In genomic region chr11:43381802-43382201, GRCh38 we compare ENCODE assay signal across 19 cellular contexts. TPM values are rescaled to one million over a fixed set of nuclear protein-coding genes. Genes with fewer than 3 reads are reported as not detected.
A peak's percentile ranks its signal among the peaks of the same experiment; 100 is the strongest.
DNase-seq lines count a peak whose midpoint lies in the region; ATAC-seq and TF ChIP-seq lines count a peak whose summit lies in the region.
"Had no signal": no experiment of that assay in that cellular context is flagged by ENCODE, and none has a peak within 500 bp of the region (broad histone marks: within the 10 kb centered on the region; RNA-seq: fewer than 3 reads in every experiment).

No MANE protein-coding gene starts in this region.

- H3K4me1 ChIP-seq in Panc1 (ENCODE audit: control insufficient read depth, insufficient read depth, low read length) (no peaks in the 10 kb centered on the region), thyroid gland (peaks cover 13 to 24% of the 10 kb centered on the region in 2 donors)
- H3K4me1 ChIP-seq: BE2C had no signal

- H3K9me3 Mint-ChIP-seq in activated naive CD4-positive, alpha-beta T cell treated with anti-CD3 and anti-CD28 coated beads, Interleukin-2, amount 50 U/mL, for 24 hours: no peaks in the 10 kb centered on the region
- no peaks in the 10 kb centered on the region for H3K9me3 Mint-ChIP-seq in dendritic cell treated with granulocyte-macrophage colony-stimulating factor and Interleukin-4, amounts not matched to agents 40 ng/mL and 50 ng/mL, for 4 days
- H3K9me3 Mint-ChIP-seq: CD4-positive, alpha-beta T cell had no signal

- H3K36me3 ChIP-seq in Panc1 (ENCODE audit: control insufficient read depth, insufficient read depth, low read length) (peaks cover 10% of the 10 kb centered on the region; the same call in 1 of the 2 replicates), thyroid gland (no peaks in the 10 kb centered on the region)
- H3K36me3 ChIP-seq: BE2C had no signal

- H3K27ac ChIP-seq in Panc1 (ENCODE audit: low read length): no peak overlapping the region
- peak overlapping the region in 2 of 3 donors; percentile 75 to 82 for H3K27ac ChIP-seq in thyroid gland
- no peak overlapping the region for H3K27ac ChIP-seq in dorsolateral prefrontal cortex
- H3K27ac ChIP-seq: 22Rv1, KMS-11, PC-9 had no signal

- BruUV-seq in Panc1 (replicated peaks; lab: Mats Ljungman, UMichigan): TSS peak; percentile 13

- no peak overlapping the region for H3K4me3 Mint-ChIP-seq in activated naive CD4-positive, alpha-beta T cell treated with anti-CD3 and anti-CD28 coated beads, Interleukin-2, amount 50 U/mL, for 24 hours
- no peak overlapping the region for H3K4me3 Mint-ChIP-seq in dendritic cell treated with granulocyte-macrophage colony-stimulating factor and Interleukin-4, amounts not matched to agents 40 ng/mL and 50 ng/mL, for 4 days
- H3K4me3 Mint-ChIP-seq: CD4-positive, alpha-beta T cell had no signal

- no peaks in the 10 kb centered on the region for H3K27me3 Mint-ChIP-seq in activated naive CD4-positive, alpha-beta T cell treated with anti-CD3 and anti-CD28 coated beads, Interleukin-2, amount 50 U/mL, for 24 hours
- H3K27me3 Mint-ChIP-seq in dendritic cell treated with granulocyte-macrophage colony-stimulating factor and Interleukin-4, amounts not matched to agents 40 ng/mL and 50 ng/mL, for 4 days: no peaks in the 10 kb centered on the region
- H3K27me3 Mint-ChIP-seq: CD4-positive, alpha-beta T cell had no signal

- intact Hi-C loops in Panc1 (cut with micrococcal nuclease; ENCODE audit: unreplicated experiment) (no loop called here), thyroid gland (cut with DNase I) (no loop called here), dorsolateral prefrontal cortex (cut with DNase I) (no loop called here)
- intact Hi-C loops in dendritic cell treated with granulocyte-macrophage colony-stimulating factor and Interleukin-4, amounts not matched to agents 40 ng/mL and 50 ng/mL, for 4 days (cut with micrococcal nuclease): no loop called here

- no peak for ATAC-seq in Panc1
- no peak for ATAC-seq in HG02938 (IDR thresholded peaks at IDR 0.05; ENCODE audit: unreplicated experiment)

- peaks cover 12% of the 10 kb centered on the region for H3K36me3 Mint-ChIP-seq in activated naive CD4-positive, alpha-beta T cell treated with anti-CD3 and anti-CD28 coated beads, Interleukin-2, amount 50 U/mL, for 24 hours
- peaks cover 54% of the 10 kb centered on the region for H3K36me3 Mint-ChIP-seq in dendritic cell treated with granulocyte-macrophage colony-stimulating factor and Interleukin-4, amounts not matched to agents 40 ng/mL and 50 ng/mL, for 4 days (ENCODE audit: low read depth)

- POLR2A ChIA-PET in Panc1 (lab: Charles Lee): no interaction called here

- TF ChIP-seq CTCF in Panc1 (IDR thresholded peaks at IDR 0.05) (no peak), thyroid gland (IDR thresholded peaks at IDR 0.05) (no peak), dorsolateral prefrontal cortex (IDR thresholded peaks at IDR 0.05 in 54 of 56, conservative IDR thresholded peaks at IDR 0.05 in 2 of 56; ENCODE audit: low read depth in 1 of 56, partially characterized antibody in 56 of 56) (no peak)

- H3K9me3 ChIP-seq in Panc1 (ENCODE audit: control insufficient read depth, insufficient read depth, low read depth, low read length) (no peaks in the 10 kb centered on the region), thyroid gland (no peaks in the 10 kb centered on the region)
- H3K9me3 ChIP-seq: BE2C had no signal

- H3K27me3 ChIP-seq in Panc1 (ENCODE audit: control insufficient read depth, insufficient read depth, low read length): no peaks in the 10 kb centered on the region
- H3K27me3 ChIP-seq in thyroid gland: no peaks in the 10 kb centered on the region
- H3K27me3 ChIP-seq in dorsolateral prefrontal cortex: no peaks in the 10 kb centered on the region
- H3K27me3 ChIP-seq: BE2C had no signal

- in situ Hi-C loops in Panc1 (cut with HindIII; ENCODE audit: low pct_unique_long_range_greater_than_20kb, low sequenced_read_pairs): no loop called here

- H3K27ac Mint-ChIP-seq in activated naive CD4-positive, alpha-beta T cell treated with anti-CD3 and anti-CD28 coated beads, Interleukin-2, amount 50 U/mL, for 24 hours: peak overlapping the region; percentile 1
- H3K27ac Mint-ChIP-seq in dendritic cell treated with granulocyte-macrophage colony-stimulating factor and Interleukin-4, amounts not matched to agents 40 ng/mL and 50 ng/mL, for 4 days: peak overlapping the region; percentile 14
- H3K27ac Mint-ChIP-seq: CD4-positive, alpha-beta T cell had no signal

- no peak for DNase-seq in activated naive CD4-positive, alpha-beta T cell treated with Interleukin-2 at 50 U/mL for 16 hours
- DNase-seq in Panc1 (ENCODE audit: low read depth, low spot score) (no peak), thyroid gland (no peak), dorsolateral prefrontal cortex (no peak), HuH-7 (ENCODE audit: low spot score) (no peak)
- DNase-seq: BE2C; CD4-positive, alpha-beta T cell; DMS79 treated with DMSO at 0.1 percent for 48 hours; NCI-H1048; NCI-H146; NCI-H2081; NCI-H774; PC-9; SW 1271 had no signal

- H3K4me3 ChIP-seq in Panc1 (ENCODE audit: low read depth in 2 of 2, low read length in 2 of 2): no peak overlapping the region
- no peak overlapping the region for H3K4me3 ChIP-seq in thyroid gland (replicated peaks in 1 of 3)
- H3K4me3 ChIP-seq in dorsolateral prefrontal cortex: no peak overlapping the region
- H3K4me3 ChIP-seq: PC-9 had no signal

- WGBS in thyroid gland, 2 donors: 39 to 58% methylated on average over 2 of the region's 2 CpGs

- CTCF ChIA-PET in Panc1 (lab: Charles Lee): no interaction called here

- TF ChIP-seq POLR2A in thyroid gland (IDR thresholded peaks at IDR 0.05): no peak

- peaks cover 14% of the 10 kb centered on the region for H3K4me1 Mint-ChIP-seq in activated naive CD4-positive, alpha-beta T cell treated with anti-CD3 and anti-CD28 coated beads, Interleukin-2, amount 50 U/mL, for 24 hours
- no peaks in the 10 kb centered on the region for H3K4me1 Mint-ChIP-seq in dendritic cell treated with granulocyte-macrophage colony-stimulating factor and Interleukin-4, amounts not matched to agents 40 ng/mL and 50 ng/mL, for 4 days (ENCODE audit: low read depth)

RNA-seq across cellular contexts. Expression of gene TTC17, which starts 23.1 kb away (rescaled TPM):
- total RNA-seq in Panc1 (2021; ENCODE audit: unreplicated experiment) (54.2 TPM), thyroid gland (100 to 1,000 TPM; 143 to 258 (median 192) TPM), dorsolateral prefrontal cortex (100 to 1,000 TPM in 9 of 120 experiments, 10 to 100 TPM in 111; 58.4 to 112 (median 85.1) TPM)
- polyA plus RNA-seq in Panc1 (2012; ENCODE audit: insufficient read length): 35.9 TPM

Comparison
In these comparisons a context has a peak if more than half of its experiments do, and no peak if none do; other contexts are left out.
1. H3K27ac ChIP-seq: peak in thyroid gland (2 of 3); none in Panc1 (single experiment) and dorsolateral prefrontal cortex (0 of 59).